14 cellular contexts compared by ENCODE assay signal in genomic region chr1:3349161-3349967, GRCh38.
A peak's percentile ranks its signal among the peaks of the same experiment; 100 is the strongest.
DNase-seq lines count a peak whose midpoint lies in the region; ATAC-seq and TF ChIP-seq lines count a peak whose summit lies in the region.
"Had no signal": no experiment of that assay in that cellular context is flagged by ENCODE, and none has a peak within 500 bp of the region (broad histone marks: within the 10 kb centered on the region; RNA-seq: fewer than 3 reads in every experiment).

No MANE protein-coding gene starts in this region.

- DNase-seq in H7 (peak; percentile 89), astrocyte of the cerebellum (ENCODE audit: low read depth) (no peak), left ventricle myocardium superior (peak; percentile 92), stomach (peak; percentile 77), NCI-H774 (lab: John Stamatoyannopoulos, UW) (no peak), NCI-H345 treated with DMSO at 0.1 percent for 48 hours (lab: John Stamatoyannopoulos, UW; ENCODE audit: unreplicated experiment) (no peak)
- DNase-seq: CD8-positive, alpha-beta memory T cell; immature natural killer cell; NCI-H1092 treated with DMSO at 0.1 percent for 48 hours; stimulated activated CD4-positive, alpha-beta T cell treated with anti-CD3 and anti-CD28 coated beads, Interleukin-1b, Interleukin-23, amount 100 ng/mL, for 48 hours; T-helper 2 cell had no signal

- TF ChIP-seq CTCF in astrocyte of the cerebellum (IDR thresholded peaks at IDR 0.05; ENCODE audit: low read depth, low read length, missing control alignments) = peak; percentile 40
- no peak for TF ChIP-seq CTCF in stomach (IDR thresholded peaks at IDR 0.05)

- H3K27ac ChIP-seq in stomach = peak overlapping the region; percentile 78 to 94 (median 87)
- H3K27ac ChIP-seq: neutrophil had no signal

- intact Hi-C loops in left ventricle myocardium superior (cut with micrococcal nuclease) (no loop called here), stomach (cut with DNase I; ENCODE audit: low total_unique reads) (no loop called here)

- H3K4me3 ChIP-seq in H7 (ENCODE audit: insufficient read depth, low read depth, low read length) (no peak overlapping the region), astrocyte of the cerebellum (ENCODE audit: low read depth, low read length) (no peak overlapping the region), stomach (no peak overlapping the region)

- H3K9me3 ChIP-seq in stomach = peaks cover 0 to 7% (median 6%) of the 10 kb centered on the region in 4 donors
- H3K9me3 ChIP-seq: neutrophil had no signal

- H3K36me3 ChIP-seq in H7 (replicated peaks; ENCODE audit: control insufficient read depth, insufficient read depth, low read length) = no peaks in the 10 kb centered on the region
- no peaks in the 10 kb centered on the region for H3K36me3 ChIP-seq in stomach
- H3K36me3 ChIP-seq: neutrophil had no signal

- WGBS in stomach, 5 donors = 40 to 55% (median 46%) methylated on average over 17 to 34 of the region's 34 CpGs

- H3K27me3 ChIP-seq in H7 (ENCODE audit: control insufficient read depth, insufficient read depth, low read length) = no peaks in the 10 kb centered on the region
- H3K27me3 ChIP-seq in stomach = peaks cover 0 to 9% (median 0%) of the 10 kb centered on the region in 3 donors

- in situ Hi-C loops in astrocyte of the cerebellum (cut with HindIII; ENCODE audit: low sequenced_read_pairs) = no loop called here

- no peak for TF ChIP-seq EP300 in stomach (IDR thresholded peaks at IDR 0.05)

- peaks cover 73 to 81% (median 75%) of the 10 kb centered on the region in 4 donors for H3K4me1 ChIP-seq in stomach

- ATAC-seq in left ventricle myocardium superior = peak; percentile 74
- no peak for ATAC-seq in GM21447 (IDR thresholded peaks at IDR 0.05; ENCODE audit: unreplicated experiment)
- no peak for ATAC-seq in esophagus mucosa

- no peak for TF ChIP-seq POLR2A in stomach (IDR thresholded peaks at IDR 0.05)

Comparison
In these comparisons a context has a peak if more than half of its experiments do, and no peak if none do; other contexts are left out.
1. DNase-seq: peak in H7 (single experiment), left ventricle myocardium superior (single experiment) and stomach (single experiment); none in astrocyte of the cerebellum (single experiment), NCI-H774 (single experiment) and NCI-H345 treated with DMSO at 0.1 percent for 48 hours (single experiment).